Comparison of ENCODE assay signal across 27 cellular contexts in genomic region chr2:197863744-197864143, GRCh38. TPM values are rescaled to one million over a fixed set of nuclear protein-coding genes. Genes with fewer than 3 reads are reported as not detected.
"Had no signal": no experiment of that assay in that cellular context is flagged by ENCODE, and none has a peak within 500 bp of the region (broad histone marks: within the 10 kb centered on the region; RNA-seq: fewer than 3 reads in every experiment).

No MANE protein-coding gene starts in this region.

- H3K79me2 ChIP-seq: hepatocyte had no signal

- ATAC-seq: foreskin keratinocyte; gastroesophageal sphincter; heart left ventricle; left cardiac atrium; left lung; lower lobe of right lung; mucosa of descending colon; naive thymus-derived CD8-positive, alpha-beta T cell had no signal

- H3K27me3 ChIP-seq: dorsolateral prefrontal cortex, esophagus muscularis mucosa, foreskin keratinocyte, gastroesophageal sphincter, heart left ventricle, hepatocyte, left lung had no signal

- DNase-seq: dermis blood vessel endothelial cell; dorsolateral prefrontal cortex; effector CD4-positive, alpha-beta T cell; effector memory CD4-positive, alpha-beta T cell; foreskin keratinocyte; heart left ventricle; hypothalamus; immature natural killer cell; islet precursor cell; kidney; kidney glomerular epithelial cell; left cardiac atrium; left lung; lower lobe of right lung; mesenchymal stem cell; naive B cell; naive thymus-derived CD8-positive, alpha-beta T cell had no signal

- H3K4me3 Mint-ChIP-seq: immature natural killer cell; mesothelial cell of epicardium; naive B cell; naive thymus-derived CD8-positive, alpha-beta T cell had no signal

- H3K4me3 ChIP-seq: coronary artery, dorsolateral prefrontal cortex, esophagus muscularis mucosa, gastroesophageal sphincter, heart left ventricle, hepatocyte, left lung, lower lobe of right lung, mucosa of descending colon had no signal

- H3K9me3 Mint-ChIP-seq: immature natural killer cell had no signal

- H3K9me3 ChIP-seq: mucosa of descending colon had no signal

- H3K36me3 Mint-ChIP-seq: immature natural killer cell, mesothelial cell of epicardium, naive B cell had no signal

- H3K4me1 Mint-ChIP-seq: immature natural killer cell, naive B cell had no signal

- H3K27ac ChIP-seq: coronary artery, dorsolateral prefrontal cortex, esophagus muscularis mucosa, foreskin keratinocyte, gastroesophageal sphincter, heart left ventricle, hepatocyte, left lung, lower lobe of right lung had no signal

- H3K36me3 ChIP-seq: esophagus muscularis mucosa, gastroesophageal sphincter, heart left ventricle, left lung, lower lobe of right lung had no signal

- FAIRE-seq: colon, endothelial cell of umbilical vein, frontal cortex, kidney had no signal

- H3K4me1 ChIP-seq: foreskin keratinocyte, left lung, lower lobe of right lung had no signal

- H3K27ac Mint-ChIP-seq: immature natural killer cell, mesothelial cell of epicardium, naive B cell had no signal

- H3K4me2 ChIP-seq: hepatocyte had no signal

- H2AFZ ChIP-seq: hepatocyte had no signal

RNA-seq across cellular contexts. Expression of gene PLCL1, which starts 59.4 kb away (rescaled TPM):
- total RNA-seq: epithelial cell of proximal tubule, foreskin keratinocyte had no signal
- polyA plus RNA-seq: foreskin keratinocyte had no signal
